12 cellular contexts compared by ENCODE assay signal in genomic region chr5:169702726-169703481, GRCh38.
DNase-seq lines count a peak whose midpoint lies in the region; ATAC-seq and TF ChIP-seq lines count a peak whose summit lies in the region.
"Had no signal": no experiment of that assay in that cellular context is flagged by ENCODE, and none has a peak within 500 bp of the region (broad histone marks: within the 10 kb centered on the region; RNA-seq: fewer than 3 reads in every experiment).

No MANE protein-coding gene starts in this region.

- no peak for DNase-seq in SK-N-SH
- no peak for DNase-seq in natural killer cell treated with Interleukin-12 subunit alpha and Interleukin-12 subunit beta and Interleukin-15 and Interleukin-18, amount 100 ng/mL, for 72 hours (ENCODE audit: low spot score)
- DNase-seq in NCI-H2171 (lab: John Stamatoyannopoulos, UW) = no peak
- DNase-seq in A172 (ENCODE audit: low spot score) = no peak
- DNase-seq in 8988T = no peak
- DNase-seq: NCI-H82 had no signal

- no peaks in the 10 kb centered on the region for H3K36me3 ChIP-seq in SK-N-SH (replicated peaks in 1 of 2; ENCODE audit: control insufficient read depth in 1 of 2, insufficient read depth in 2 of 2, low read length in 1 of 2)
- H3K36me3 ChIP-seq: gastroesophageal sphincter had no signal

- H3K79me2 ChIP-seq in SK-N-SH (ENCODE audit: insufficient read depth) = peaks cover 7% of the 10 kb centered on the region; the same call in 1 of the 2 replicates

- peaks cover 44% of the 10 kb centered on the region for H3K36me3 Mint-ChIP-seq in natural killer cell treated with Interleukin-12 subunit alpha and Interleukin-12 subunit beta and Interleukin-15 and Interleukin-18, amount 100 ng/mL, for 72 hours

- peak overlapping the region; percentile 61 to 88 for H3K27ac Mint-ChIP-seq in natural killer cell treated with Interleukin-12 subunit alpha and Interleukin-12 subunit beta and Interleukin-15 and Interleukin-18, amount 100 ng/mL, for 72 hours

- H3F3A ChIP-seq in SK-N-SH (replicated peaks; ENCODE audit: insufficient read depth) = peaks cover 20% of the 10 kb centered on the region

- no peak overlapping the region for H2AFZ ChIP-seq in SK-N-SH (ENCODE audit: low read depth)

- H3K4me1 Mint-ChIP-seq in natural killer cell treated with Interleukin-12 subunit alpha and Interleukin-12 subunit beta and Interleukin-15 and Interleukin-18, amount 100 ng/mL, for 72 hours (ENCODE audit: low read depth in 2 of 2) = peaks cover 37 to 44% of the 10 kb centered on the region in 2 donors

- 0 out of 4 replicates have a peak overlapping the region, but pooled peaks of 1 of the 2 experiments have one; percentile 3 for H3K27ac ChIP-seq in SK-N-SH (ENCODE audit: low read depth in 2 of 2, low read length in 1 of 2)
- H3K27ac ChIP-seq: 22Rv1, gastroesophageal sphincter had no signal

- POLR2A ChIA-PET in SK-N-SH (lab: Yijun Ruan, JAX) = no interaction called here

- no peak overlapping the region for H3K9ac ChIP-seq in SK-N-SH

- H3K4me2 ChIP-seq in SK-N-SH = no peak overlapping the region

- no peaks in the 10 kb centered on the region for H4K20me1 ChIP-seq in SK-N-SH (ENCODE audit: insufficient read depth)

- H3K27me3 ChIP-seq in SK-N-SH (ENCODE audit: insufficient read depth) = no peaks in the 10 kb centered on the region
- H3K27me3 ChIP-seq: gastroesophageal sphincter had no signal

- no peak for TF ChIP-seq CTCF in SK-N-SH (IDR thresholded peaks at IDR 0.05)

- CTCF ChIA-PET in SK-N-SH (lab: Yijun Ruan, JAX) = interaction anchor here (0.7 to 2.6 kb wide), 21 partner anchors 8 to 732 kb away, joined by 3 to 25 read pairs (median 6); no protein-coding TSS in a partner anchor

- no peaks in the 10 kb centered on the region for H3K9me3 Mint-ChIP-seq in natural killer cell treated with Interleukin-12 subunit alpha and Interleukin-12 subunit beta and Interleukin-15 and Interleukin-18, amount 100 ng/mL, for 72 hours

- H3K4me3 Mint-ChIP-seq in natural killer cell treated with Interleukin-12 subunit alpha and Interleukin-12 subunit beta and Interleukin-15 and Interleukin-18, amount 100 ng/mL, for 72 hours = peak overlapping the region; percentile 16

- H3K27me3 Mint-ChIP-seq in natural killer cell treated with Interleukin-12 subunit alpha and Interleukin-12 subunit beta and Interleukin-15 and Interleukin-18, amount 100 ng/mL, for 72 hours = no peaks in the 10 kb centered on the region

- no peaks in the 10 kb centered on the region for H3K9me2 ChIP-seq in SK-N-SH

- H3K4me1 ChIP-seq in SK-N-SH (ENCODE audit: control insufficient read depth in 1 of 2, insufficient read depth in 2 of 2, low read depth in 1 of 2, low read length in 1 of 2) = peaks cover 2 to 30% of the 10 kb centered on the region in 2 experiments; a peak in 3 of 4 replicates
- H3K4me1 ChIP-seq: gastroesophageal sphincter had no signal

- H3K4me3 ChIP-seq in SK-N-SH (ENCODE audit: low read depth in 2 of 2, low read length in 1 of 2) = no peak overlapping the region
- H3K4me3 ChIP-seq: gastroesophageal sphincter had no signal

- TF ChIP-seq RAD21 in SK-N-SH (IDR thresholded peaks at IDR 0.05; ENCODE audit: low read length) = no peak

- H3K9me3 ChIP-seq in SK-N-SH = no peaks in the 10 kb centered on the region
- H3K9me3 ChIP-seq: gastroesophageal sphincter had no signal

- no peak for TF ChIP-seq EP300 in SK-N-SH (IDR thresholded peaks at IDR 0.05; ENCODE audit: borderline replicate concordance in 1 of 2, low read depth in 1 of 2, low read length in 1 of 2)

- ATAC-seq in SK-N-SH treated with all-trans-retinoic acid at 6 μM for 48 hours = peak; percentile 48
- ATAC-seq in GM21576 (IDR thresholded peaks at IDR 0.05; ENCODE audit: unreplicated experiment) = peak; percentile 69
- ATAC-seq in HG03469 (IDR thresholded peaks at IDR 0.05; ENCODE audit: unreplicated experiment) = peak; percentile 69
- ATAC-seq in natural killer cell treated with Interleukin-12 subunit alpha and Interleukin-12 subunit beta and Interleukin-15 and Interleukin-18, amount 100 ng/mL, for 72 hours = peak; percentile 74 to 85
- ATAC-seq: gastroesophageal sphincter, HCT116 had no signal

- WGBS in SK-N-SH (ENCODE audit: low lambda C conversion rate) = 74% methylated on average over 7 of the region's 7 CpGs

TF ChIP-seq in SK-N-SH treated with all-trans-retinoic acid at 6 μM for 48 hours, 23 proteins besides CTCF, POLR2A, EP300 and RAD21:
- TF ChIP-seq PATZ1 (CRISPR knock-in tag; IDR thresholded peaks at IDR 0.05; ENCODE audit: borderline replicate concordance) = no peak
- no peak for TF ChIP-seq ARNTL (CRISPR knock-in tag; IDR thresholded peaks at IDR 0.05; ENCODE audit: borderline replicate concordance, low read depth)
- TF ChIP-seq TCF4 (CRISPR knock-in tag; IDR thresholded peaks at IDR 0.05; ENCODE audit: borderline replicate concordance) = no peak
- TF ChIP-seq ZNF565 (CRISPR knock-in tag; conservative IDR thresholded peaks at IDR 0.05; ENCODE audit: low read depth) = no peak
- TF ChIP-seq CSRNP3 (CRISPR knock-in tag; IDR thresholded peaks at IDR 0.05) = no peak
- TF ChIP-seq ZFP3 (CRISPR knock-in tag; IDR thresholded peaks at IDR 0.05) = no peak

TF ChIP-seq in SK-N-SH, 30 proteins besides CTCF, POLR2A, EP300 and RAD21:
- TF ChIP-seq POLR2AphosphoS5 (IDR thresholded peaks at IDR 0.05; ENCODE audit: low read depth, low read length) (no peak), USF2 (IDR thresholded peaks at IDR 0.05; ENCODE audit: borderline replicate concordance, low read depth, low read length) (no peak), PBX3 (IDR thresholded peaks at IDR 0.05) (no peak), NFIC (IDR thresholded peaks at IDR 0.05; ENCODE audit: borderline replicate concordance) (no peak), USF1 (IDR thresholded peaks at IDR 0.05; ENCODE audit: borderline replicate concordance, low read depth) (no peak), FOXJ3 (CRISPR knock-in tag; IDR thresholded peaks at IDR 0.05) (no peak), RXRA (IDR thresholded peaks at IDR 0.05; ENCODE audit: borderline replicate concordance, low read depth) (no peak), EZH2phosphoT487 (IDR thresholded peaks at IDR 0.05; ENCODE audit: borderline replicate concordance, low read depth) (no peak), JUND (IDR thresholded peaks at IDR 0.05) (no peak), GABPA (IDR thresholded peaks at IDR 0.05; ENCODE audit: low read depth) (no peak), SIN3A (IDR thresholded peaks at IDR 0.05; ENCODE audit: borderline replicate concordance, low read depth, low read length) (no peak), MAX (IDR thresholded peaks at IDR 0.05; ENCODE audit: low read depth) (no peak), CHD2 (IDR thresholded peaks at IDR 0.05; ENCODE audit: low read length, partially characterized antibody) (no peak)
